ENCODE assay signal across 8 cellular contexts in genomic region chr4:99856166-99856565, GRCh38. TPM values are rescaled to one million over a fixed set of nuclear protein-coding genes. Genes with fewer than 3 reads are reported as not detected.
DNase-seq lines count a peak whose midpoint lies in the region; FAIRE-seq and TF ChIP-seq lines count a peak whose summit lies in the region.
"Had no signal": no experiment of that assay in that cellular context is flagged by ENCODE, and none has a peak within 500 bp of the region (broad histone marks: within the 10 kb centered on the region; RNA-seq: fewer than 3 reads in every experiment).

No MANE protein-coding gene starts in this region.

- no peak overlapping the region for H2AFZ ChIP-seq in OCI-LY1 (ENCODE audit: low read length)

- peak overlapping the region; percentile 17 for H3K27ac ChIP-seq in OCI-LY1 (ENCODE audit: low read depth, low read length, poor library complexity, severe bottlenecking)
- H3K27ac ChIP-seq in effector memory CD4-positive, alpha-beta T cell (ENCODE audit: insufficient read depth, low read length, poor library complexity, severe bottlenecking): peak overlapping the region; percentile 27

- no peak overlapping the region for H3K4me2 ChIP-seq in OCI-LY1 (ENCODE audit: low read length)

- no peak overlapping the region for H3K9ac ChIP-seq in OCI-LY1 (ENCODE audit: low read length)

- TF ChIP-seq CTCF in OCI-LY1 (IDR thresholded peaks at IDR 0.05; ENCODE audit: low read length): no peak

- no peaks in the 10 kb centered on the region for H3K27me3 ChIP-seq in OCI-LY1 (ENCODE audit: insufficient read depth, low read length)
- no peaks in the 10 kb centered on the region for H3K27me3 ChIP-seq in effector memory CD4-positive, alpha-beta T cell (replicated peaks; ENCODE audit: control insufficient read depth, insufficient read depth, low read length, poor library complexity, severe bottlenecking)

- H3K36me3 ChIP-seq in OCI-LY1 (ENCODE audit: insufficient read depth, low read length): peaks cover 45% of the 10 kb centered on the region; the same call in 1 of the 2 replicates
- H3K36me3 ChIP-seq in effector memory CD4-positive, alpha-beta T cell (ENCODE audit: control insufficient read depth, insufficient read depth, low read length): peaks cover 10% of the 10 kb centered on the region

- no peaks in the 10 kb centered on the region for H3K79me2 ChIP-seq in OCI-LY1 (ENCODE audit: insufficient read depth, low read length)

- H4K20me1 ChIP-seq in OCI-LY1 (ENCODE audit: insufficient read depth, low read length): no peaks in the 10 kb centered on the region

- no peaks in the 10 kb centered on the region for H3K9me2 ChIP-seq in OCI-LY1 (ENCODE audit: low read depth, low read length)

- H3K4me3 ChIP-seq in OCI-LY1 (ENCODE audit: low read depth, low read length, poor library complexity, severe bottlenecking): no peak overlapping the region
- no peak overlapping the region for H3K4me3 ChIP-seq in effector memory CD4-positive, alpha-beta T cell (ENCODE audit: insufficient read depth, low read depth, low read length, poor library complexity, severe bottlenecking)

- DNase-seq in H4 (ENCODE audit: low spot score) (peak; percentile 23), renal cortical epithelial cell (ENCODE audit: low read depth) (peak; percentile 80), NCI-H1930 (lab: John Stamatoyannopoulos, UW) (no peak), foreskin melanocyte (no peak), frontal cortex (ENCODE audit: low spot score in 2 of 2) (no peak)
- DNase-seq in effector memory CD4-positive, alpha-beta T cell: no peak
- DNase-seq: NCI-H2171 treated with DMSO at 0.1 percent for 48 hours had no signal

- FAIRE-seq in frontal cortex (lab: Jason Lieb, UNC): no peak

- no peaks in the 10 kb centered on the region for H3K9me3 ChIP-seq in OCI-LY1 (ENCODE audit: low read length)
- no peaks in the 10 kb centered on the region for H3K9me3 ChIP-seq in effector memory CD4-positive, alpha-beta T cell (ENCODE audit: control insufficient read depth, low read length)

- peaks cover 24% of the 10 kb centered on the region for H3K4me1 ChIP-seq in OCI-LY1 (ENCODE audit: insufficient read depth, low read length, severe bottlenecking)
- H3K4me1 ChIP-seq in effector memory CD4-positive, alpha-beta T cell (ENCODE audit: control insufficient read depth, insufficient read depth, low read length, poor library complexity, severe bottlenecking): no peaks in the 10 kb centered on the region

- H3F3A ChIP-seq in OCI-LY1 (ENCODE audit: insufficient read depth, low read length): no peaks in the 10 kb centered on the region

RNA-seq across cellular contexts. Expression of gene LAMTOR3, which starts 38.1 kb away (rescaled TPM):
- 60.3 and 78.0 TPM in 2 replicates for total RNA-seq in H4 (2014; rRNA removed; shearing (Covaris generic))
- total RNA-seq in renal cortical epithelial cell (93.8 and 117 TPM in 2 replicates), frontal cortex (56.7 TPM)

RNA-seq across cellular contexts. Expression of gene DAPP1, which starts 39.5 kb away (rescaled TPM):
- not detected in 2 replicates for total RNA-seq in H4 (2014; rRNA removed; shearing (Covaris generic))
- total RNA-seq in renal cortical epithelial cell (3.4 and 82.3 TPM in 2 replicates), frontal cortex (0.41 TPM)

Comparison
In these comparisons a context has a peak if more than half of its experiments do, and no peak if none do; other contexts are left out.
1. DNase-seq: peak in H4 (single experiment) and renal cortical epithelial cell (single experiment); none in effector memory CD4-positive, alpha-beta T cell (0 of 3), NCI-H1930 (0 of 2), foreskin melanocyte (single experiment) and frontal cortex (0 of 2).